16 cellular contexts compared by ENCODE assay signal in the genomic region with DNA sequence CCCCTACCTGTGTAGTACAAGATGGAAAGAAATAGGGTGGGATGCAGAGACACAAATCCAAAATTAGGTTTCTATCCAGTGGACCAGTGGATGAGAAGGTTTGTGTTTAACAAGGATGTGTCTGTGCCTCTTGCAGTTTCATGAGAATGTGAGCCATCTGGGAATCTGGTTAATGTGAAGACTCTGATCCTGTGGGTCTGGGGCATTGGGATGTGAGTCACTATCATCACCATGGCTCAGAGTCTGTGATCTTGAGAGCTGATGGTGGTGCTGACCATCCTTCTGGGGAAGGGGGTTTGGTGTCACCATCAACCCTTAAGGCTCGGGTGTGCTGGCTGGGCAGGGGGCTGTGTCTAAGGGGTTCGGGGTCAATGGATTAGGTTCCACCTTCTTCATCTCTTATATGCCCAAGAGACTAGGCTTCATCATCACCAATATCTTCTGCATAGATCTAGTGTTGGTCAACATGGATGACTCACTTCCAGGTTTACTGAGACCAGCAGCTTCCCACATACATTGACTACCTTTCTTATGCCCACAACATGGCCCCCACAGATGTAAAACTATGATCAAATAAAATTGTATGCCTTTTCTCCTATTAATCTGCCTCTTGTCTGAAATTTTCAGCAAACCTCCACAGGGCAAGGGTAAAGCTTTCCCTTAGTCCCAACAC.
"Had no signal": no experiment of that assay in that cellular context is flagged by ENCODE, and none has a peak within 500 bp of the region (broad histone marks: within the 10 kb centered on the region; RNA-seq: fewer than 3 reads in every experiment).

No MANE protein-coding gene starts in this region.

- DNase-seq: activated CD4-positive, alpha-beta T cell treated with anti-CD3 and anti-CD28 coated beads for 48 hours; activated CD4-positive, CD25-positive, alpha-beta regulatory T cell; activated CD8-positive, alpha-beta T cell treated with anti-CD3 and anti-CD28 coated beads, Interleukin-2, amount 10 ng/mL, durations not matched to agents 7 days and 5 days; activated naive CD4-positive, alpha-beta T cell treated with anti-CD3 and anti-CD28 coated beads for 36 hours; activated T-cell treated with anti-CD3 and anti-CD28 coated beads, Interleukin-2, amount 50 U/mL, for 24 hours; effector CD8-positive, alpha-beta T cell; esophagus squamous epithelium; hippocampal formation; right lobe of liver; stimulated activated CD4-positive, alpha-beta T cell treated with anti-CD3 and anti-CD28 coated beads, Interleukin-4, amount 100 ng/mL, for 1 hour; stomach; testis; upper lobe of left lung had no signal

- H3K4me3 ChIP-seq: ascending aorta, esophagus squamous epithelium, lung, right lobe of liver, smooth muscle cell, stomach, testis, upper lobe of left lung had no signal
